Comparison of ENCODE assay signal across 1 cellular context in genomic region chr17:57548421-57549385, GRCh38.
TF ChIP-seq lines count a peak whose summit lies in the region.

No MANE protein-coding gene starts in this region.

TF ChIP-seq in HEK293, 187 proteins besides CTCF, POLR2A, EP300 and RAD21 (continued from another document and continues in another):
- 0 out of 2 replicates have a peak, but pooled peaks have one; percentile 19 for TF ChIP-seq ZNF2 (tag by site-specific recombination; IDR thresholded peaks at IDR 0.05)
- no peak for TF ChIP-seq ZNF292 (tag by site-specific recombination; IDR thresholded peaks at IDR 0.05; ENCODE audit: borderline replicate concordance, low read depth)
- no peak for TF ChIP-seq ZNF677 (tag by site-specific recombination; IDR thresholded peaks at IDR 0.05)
- no peak for TF ChIP-seq PBX3 (CRISPR knock-in tag; IDR thresholded peaks at IDR 0.05)
- TF ChIP-seq EGR2 (tag by site-specific recombination; IDR thresholded peaks at IDR 0.05; ENCODE audit: low read depth) = 0 out of 2 replicates have a peak, but pooled peaks have one; percentile 35
- TF ChIP-seq ZNF416 (tag by site-specific recombination; IDR thresholded peaks at IDR 0.05) = no peak
- TF ChIP-seq ZIC2 (tag by site-specific recombination; IDR thresholded peaks at IDR 0.05) = peak; percentile 39
- no peak for TF ChIP-seq ZSCAN23 (tag by site-specific recombination; IDR thresholded peaks at IDR 0.05)
- peak; percentile 63; the same call in 1 of the 2 replicates for TF ChIP-seq KLF10 (tag by site-specific recombination; IDR thresholded peaks at IDR 0.05)
- TF ChIP-seq SCRT1 (tag by site-specific recombination; IDR thresholded peaks at IDR 0.05; ENCODE audit: borderline replicate concordance) = no peak
- TF ChIP-seq GLI2 (tag by site-specific recombination; IDR thresholded peaks at IDR 0.05; ENCODE audit: borderline replicate concordance, low read depth) = peak; percentile 60; the same call in 1 of the 2 replicates
- TF ChIP-seq ZNF560 (tag by site-specific recombination; IDR thresholded peaks at IDR 0.05; ENCODE audit: borderline replicate concordance) = no peak
- no peak for TF ChIP-seq ZFP41 (tag by site-specific recombination; IDR thresholded peaks at IDR 0.05; ENCODE audit: borderline replicate concordance)
- no peak for TF ChIP-seq ZSCAN18 (tag by site-specific recombination; IDR thresholded peaks at IDR 0.05)
- TF ChIP-seq YY1 (tag by site-specific recombination; IDR thresholded peaks at IDR 0.05) = no peak
- TF ChIP-seq HOXD13 (CRISPR knock-in tag; IDR thresholded peaks at IDR 0.05; ENCODE audit: borderline replicate concordance) = no peak
- no peak for TF ChIP-seq ZNF221 (tag by site-specific recombination; IDR thresholded peaks at IDR 0.05; ENCODE audit: borderline replicate concordance)
- peak; percentile 67; the same call in 1 of the 2 replicates for TF ChIP-seq FEZF1 (tag by site-specific recombination; IDR thresholded peaks at IDR 0.05)
- no peak for TF ChIP-seq ZNF692 (tag by site-specific recombination; IDR thresholded peaks at IDR 0.05)
- TF ChIP-seq ZNF785 (tag by site-specific recombination; IDR thresholded peaks at IDR 0.05) = no peak
- TF ChIP-seq ZBTB26 (tag by site-specific recombination; optimal IDR thresholded peaks at IDR 0.05) = no peak
- no peak for TF ChIP-seq ZNF701 (tag by site-specific recombination; IDR thresholded peaks at IDR 0.05)
- no peak for TF ChIP-seq AEBP2 (tag by site-specific recombination; IDR thresholded peaks at IDR 0.05; ENCODE audit: borderline replicate concordance)
- no peak for TF ChIP-seq ZNF140 (tag by site-specific recombination; IDR thresholded peaks at IDR 0.05)
- TF ChIP-seq ZNF654 (tag by site-specific recombination; IDR thresholded peaks at IDR 0.05; ENCODE audit: low read depth) = no peak
- TF ChIP-seq ZNF426 (tag by site-specific recombination; IDR thresholded peaks at IDR 0.05) = no peak
- no peak for TF ChIP-seq ZNF529 (tag by site-specific recombination; IDR thresholded peaks at IDR 0.05; ENCODE audit: insufficient replicate concordance)
- no peak for TF ChIP-seq ZNF776 (tag by site-specific recombination; IDR thresholded peaks at IDR 0.05; ENCODE audit: borderline replicate concordance)
- TF ChIP-seq ZBTB49 (tag by site-specific recombination; IDR thresholded peaks at IDR 0.05; ENCODE audit: low read depth) = no peak
- TF ChIP-seq ZNF544 (tag by site-specific recombination; IDR thresholded peaks at IDR 0.05) = no peak
- no peak for TF ChIP-seq ZNF830 (tag by site-specific recombination; IDR thresholded peaks at IDR 0.05; ENCODE audit: low read depth)
- peak; percentile 61; the same call in 1 of the 2 replicates for TF ChIP-seq ZNF10 (tag by site-specific recombination; IDR thresholded peaks at IDR 0.05)
- TF ChIP-seq ZNF837 (tag by site-specific recombination; IDR thresholded peaks at IDR 0.05) = no peak
- no peak for TF ChIP-seq ZSCAN30 (tag by site-specific recombination; IDR thresholded peaks at IDR 0.05)
- TF ChIP-seq PRDM6 (tag by site-specific recombination; IDR thresholded peaks at IDR 0.05) = peak; percentile 69
- peak; percentile 44; the same call in 1 of the 2 replicates for TF ChIP-seq ZBTB8A (tag by site-specific recombination; IDR thresholded peaks at IDR 0.05)
- TF ChIP-seq SP3 (tag by site-specific recombination; IDR thresholded peaks at IDR 0.05) = no peak
- no peak for TF ChIP-seq ZNF354C (tag by site-specific recombination; IDR thresholded peaks at IDR 0.05; ENCODE audit: borderline replicate concordance, low read depth)
- TF ChIP-seq GFI1B (tag by site-specific recombination; IDR thresholded peaks at IDR 0.05) = peak; percentile 82
- TF ChIP-seq ZNF324 (tag by site-specific recombination; IDR thresholded peaks at IDR 0.05) = no peak
- no peak for TF ChIP-seq ZBTB21 (tag by site-specific recombination; IDR thresholded peaks at IDR 0.05)
- peak; percentile 71 for TF ChIP-seq ZNF24 (tag by site-specific recombination; IDR thresholded peaks at IDR 0.05)
- no peak for TF ChIP-seq ZNF596 (tag by site-specific recombination; IDR thresholded peaks at IDR 0.05)
- no peak for TF ChIP-seq ZNF157 (tag by site-specific recombination; IDR thresholded peaks at IDR 0.05)
- TF ChIP-seq OVOL3 (tag by site-specific recombination; IDR thresholded peaks at IDR 0.05) = no peak
- peak; percentile 88 for TF ChIP-seq ZNF843 (tag by site-specific recombination; IDR thresholded peaks at IDR 0.05)
- TF ChIP-seq ZSCAN16 (tag by site-specific recombination; IDR thresholded peaks at IDR 0.05) = no peak
- TF ChIP-seq ZNF280D (tag by site-specific recombination; IDR thresholded peaks at IDR 0.05) = no peak
- no peak for TF ChIP-seq ZNF555 (tag by site-specific recombination; conservative IDR thresholded peaks at IDR 0.05)
- TF ChIP-seq ZNF175 (tag by site-specific recombination; IDR thresholded peaks at IDR 0.05) = no peak
- TF ChIP-seq ZNF184 (tag by site-specific recombination; IDR thresholded peaks at IDR 0.05) = no peak
- no peak for TF ChIP-seq KLF9 (tag by site-specific recombination; IDR thresholded peaks at IDR 0.05; ENCODE audit: low read depth)
- TF ChIP-seq GLI4 (tag by site-specific recombination; IDR thresholded peaks at IDR 0.05) = no peak
- peak; percentile 95 for TF ChIP-seq ZEB2 (tag by site-specific recombination; IDR thresholded peaks at IDR 0.05)
- no peak for TF ChIP-seq ZNF37A (tag by site-specific recombination; IDR thresholded peaks at IDR 0.05)
- TF ChIP-seq ZNF629 (tag by site-specific recombination; IDR thresholded peaks at IDR 0.05) = peak; percentile 88
